In the genomic region with DNA sequence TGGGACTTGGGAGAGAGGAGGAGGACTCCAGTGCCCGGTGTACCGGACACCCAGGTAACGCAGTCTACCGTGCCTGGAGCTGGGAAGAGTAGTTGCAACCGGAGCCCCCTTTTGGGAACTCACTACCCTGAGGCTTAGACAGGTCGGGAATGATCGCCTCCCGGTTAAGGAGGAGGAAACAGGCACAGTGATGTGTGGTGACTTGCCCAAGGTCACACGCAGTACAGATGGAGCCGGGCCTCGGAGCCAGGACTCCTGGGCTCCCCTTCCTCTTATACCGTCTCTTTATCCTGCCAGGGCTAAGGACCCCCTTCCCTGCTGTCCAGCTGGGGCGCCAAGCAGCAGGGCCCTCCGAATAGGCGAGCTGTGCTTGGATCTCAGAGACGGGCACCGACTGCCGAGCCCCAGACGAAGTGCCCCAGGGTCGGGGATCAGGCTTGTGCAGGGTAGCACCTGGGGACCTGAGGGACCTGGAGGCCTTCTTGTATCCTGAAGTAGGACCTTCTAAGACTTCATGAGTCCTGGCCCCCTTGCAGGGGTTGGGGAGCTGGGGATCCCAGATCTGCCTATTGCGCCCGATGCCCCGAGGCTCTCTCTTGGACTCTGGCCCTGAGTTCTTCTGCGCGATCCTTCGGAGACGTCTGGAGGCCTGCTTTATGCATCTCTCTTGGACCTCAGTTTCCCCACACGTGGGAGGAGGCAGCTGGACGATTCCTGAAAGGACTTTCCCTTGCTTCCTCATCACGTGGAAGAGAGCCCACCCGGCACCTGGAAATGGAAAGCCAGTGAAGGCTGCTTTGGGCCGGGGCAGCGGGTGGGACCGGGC, we compare ENCODE assay signal across 7 cellular contexts.
DNase-seq lines count a peak whose midpoint lies in the region; ATAC-seq lines count a peak whose summit lies in the region.

No MANE protein-coding gene starts in this region.

- DNase-seq in UCSD-AML1 (lab: John Stamatoyannopoulos, UW; ENCODE audit: unreplicated experiment) (peak; percentile 67), NCI-H2107 (lab: John Stamatoyannopoulos, UW) (no peak), epidermal melanocyte (ENCODE audit: insufficient read length, low spot score) (no peak)
- peak; percentile 29 for DNase-seq in stimulated activated CD8-positive, alpha-beta memory T cell treated with anti-CD3 and anti-CD28 coated beads, Interleukin-4, amount 100 ng/mL, for 48 hours

- H3K27ac ChIP-seq in HUES48 (ENCODE audit: low read depth, low read length) = peak overlapping the region; percentile 28
- no peak overlapping the region for H3K27ac ChIP-seq in iPS-18a (ENCODE audit: low read length)

- H3K9me3 ChIP-seq in HUES48 (ENCODE audit: control insufficient read depth, insufficient read depth, low read length) = no peaks in the 10 kb centered on the region
- no peaks in the 10 kb centered on the region for H3K9me3 ChIP-seq in iPS-18a (ENCODE audit: control insufficient read depth, low read depth, low read length)

- H3K4me1 ChIP-seq in HUES48 (ENCODE audit: control insufficient read depth, insufficient read depth, low read length) = peaks cover 48% of the 10 kb centered on the region
- H3K4me1 ChIP-seq in iPS-18a (ENCODE audit: control insufficient read depth, low read depth, low read length) = peaks cover 14% of the 10 kb centered on the region

- peaks cover 99% of the 10 kb centered on the region for H3K27me3 ChIP-seq in HUES48 (ENCODE audit: control insufficient read depth, insufficient read depth, low read length)
- H3K27me3 ChIP-seq in iPS-18a (ENCODE audit: control insufficient read depth, insufficient read depth, low read length) = peaks cover 98% of the 10 kb centered on the region

- H3K9ac ChIP-seq in HUES48 (ENCODE audit: low read depth, low read length) (no peak overlapping the region), iPS-18a (ENCODE audit: low read length) (no peak overlapping the region)

- no peak for ATAC-seq in GM21737 (IDR thresholded peaks at IDR 0.05; ENCODE audit: unreplicated experiment)

- H3K36me3 ChIP-seq in HUES48 (ENCODE audit: control insufficient read depth, insufficient read depth, low read length) (peaks cover 12% of the 10 kb centered on the region), iPS-18a (ENCODE audit: control insufficient read depth, low read depth, low read length) (no peaks in the 10 kb centered on the region)

- H3K4me3 ChIP-seq in HUES48 (ENCODE audit: low read depth, low read length) = peak overlapping the region; percentile 67
- H3K4me3 ChIP-seq in iPS-18a (ENCODE audit: low read length) = peak overlapping the region; percentile 63

Comparison
In these comparisons a context has a peak if more than half of its experiments do, and no peak if none do; other contexts are left out.
1. DNase-seq: peak in UCSD-AML1 (single experiment) and stimulated activated CD8-positive, alpha-beta memory T cell treated with anti-CD3 and anti-CD28 coated beads, Interleukin-4, amount 100 ng/mL, for 48 hours (single experiment); none in NCI-H2107 (single experiment) and epidermal melanocyte (single experiment).